ENCODE assay signal across 18 cellular contexts in the genomic region with DNA sequence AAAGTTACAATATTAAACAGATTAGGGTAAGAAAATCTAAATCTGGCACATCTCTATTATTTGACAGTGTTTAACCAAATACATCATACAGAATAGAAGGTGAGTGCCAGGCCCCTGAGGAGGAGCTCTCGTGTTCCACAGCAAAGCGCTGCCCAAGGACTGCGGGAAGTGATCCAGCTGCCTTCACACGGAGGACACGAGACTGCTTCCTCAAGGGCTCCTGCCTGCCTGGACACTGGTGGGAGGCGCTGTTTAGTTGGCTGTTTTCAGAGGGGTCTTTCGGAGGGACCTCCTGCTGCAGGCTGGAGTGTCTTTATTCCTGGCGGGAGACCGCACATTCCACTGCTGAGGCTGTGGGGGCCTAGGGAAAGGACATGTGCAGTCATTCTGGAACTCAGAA.
DNase-seq lines count a peak whose midpoint lies in the region; ATAC-seq and TF ChIP-seq lines count a peak whose summit lies in the region.
"Had no signal": no experiment of that assay in that cellular context is flagged by ENCODE, and none has a peak within 500 bp of the region (broad histone marks: within the 10 kb centered on the region; RNA-seq: fewer than 3 reads in every experiment).

No MANE protein-coding gene starts in this region.

- H3K27me3 ChIP-seq in A673 (replicated peaks; ENCODE audit: insufficient read depth, low read depth, low read length, poor library complexity) (no peaks in the 10 kb centered on the region), Caco-2 (replicated peaks; ENCODE audit: control insufficient read depth, insufficient read depth, low read length) (no peaks in the 10 kb centered on the region), HAP-1 (ENCODE audit: low read depth) (no peaks in the 10 kb centered on the region)
- H3K27me3 ChIP-seq: Peyer's patch, SJSA1 had no signal

- H3K27ac ChIP-seq in A673 (ENCODE audit: low read depth, low read length, poor library complexity, severe bottlenecking) (no peak overlapping the region), mesodermal cell (ENCODE audit: low read depth, low read length, severe bottlenecking) (peak overlapping the region; percentile 20)
- H3K27ac ChIP-seq: SJSA1 had no signal

- H3K4me3 ChIP-seq in A673 (ENCODE audit: low read depth, low read length, poor library complexity, severe bottlenecking) (no peak overlapping the region), Caco-2 (ENCODE audit: low read depth, low read length) (no peak overlapping the region), mesodermal cell (ENCODE audit: extremely low read depth, insufficient read depth, low read length, poor library complexity, severe bottlenecking) (no peak overlapping the region), HAP-1 (no peak overlapping the region)
- H3K4me3 ChIP-seq: Peyer's patch, SJSA1 had no signal

- no peaks in the 10 kb centered on the region for H3K9me3 Mint-ChIP-seq in Caco-2 (ENCODE audit: unreplicated experiment)
- H3K9me3 Mint-ChIP-seq in endothelial cell (ENCODE audit: unreplicated experiment), result no peaks in the 10 kb centered on the region

- H3K27ac Mint-ChIP-seq in Caco-2 (ENCODE audit: unreplicated experiment), result no peak overlapping the region
- no peak overlapping the region for H3K27ac Mint-ChIP-seq in endothelial cell (ENCODE audit: unreplicated experiment)

- H3K4me1 Mint-ChIP-seq in Caco-2 (ENCODE audit: low read depth, unreplicated experiment), result no peaks in the 10 kb centered on the region
- peaks cover 32% of the 10 kb centered on the region for H3K4me1 Mint-ChIP-seq in endothelial cell (ENCODE audit: unreplicated experiment)

- no peak for ATAC-seq in GM21737 (IDR thresholded peaks at IDR 0.05; ENCODE audit: unreplicated experiment)

- intact Hi-C loops in A673 (cut with micrococcal nuclease; ENCODE audit: unreplicated experiment) (no loop called here), Caco-2 (cut with micrococcal nuclease; ENCODE audit: unreplicated experiment) (no loop called here)

- BruUV-seq in A673 (replicated peaks; lab: Mats Ljungman, UMichigan), result TSS peak; percentile 51
- BruUV-seq in Caco-2 (replicated peaks; lab: Mats Ljungman, UMichigan), result TSS peak; percentile 44

- 94 to 98% methylated on average over 6 to 7 of the region's 9 CpGs for WGBS in mesodermal cell (ENCODE audit: insufficient coverage in 2 of 2), 2 experiments

- CTCF ChIA-PET in A673 (lab: Charles Lee) (no interaction called here), Caco-2 (lab: Charles Lee) (no interaction called here)

- DNase-seq in A673 (ENCODE audit: low spot score), result no peak
- DNase-seq in Caco-2, result no peak
- DNase-seq in endothelial cell (ENCODE audit: low spot score), result no peak
- DNase-seq in pons (ENCODE audit: low spot score), result no peak
- DNase-seq in HAP-1 (ENCODE audit: low spot score in 2 of 2), result no peak
- DNase-seq: DMS153, EL, KG1, NCI-H1417, NCI-H187, NCI-H2107, NCI-H226, NCI-H524, Peyer's patch had no signal

- H3K36me3 Mint-ChIP-seq in Caco-2 (ENCODE audit: insufficient read depth, unreplicated experiment) (peaks cover 59% of the 10 kb centered on the region), endothelial cell (ENCODE audit: low read depth, unreplicated experiment) (peaks cover 72% of the 10 kb centered on the region)

- in situ Hi-C loops in HAP-1 (cut with MboI; ENCODE audit: low sequenced_read_pairs), result no loop called here

- H3K4me3 Mint-ChIP-seq in Caco-2 (ENCODE audit: unreplicated experiment), result no peak overlapping the region
- H3K4me3 Mint-ChIP-seq in endothelial cell (ENCODE audit: unreplicated experiment), result peak overlapping the region; percentile 25
- H3K4me3 Mint-ChIP-seq: CD14-positive monocyte had no signal

- H3K9me3 ChIP-seq in A673 (ENCODE audit: low read depth, low read length, poor library complexity, severe bottlenecking), result no peaks in the 10 kb centered on the region
- H3K9me3 ChIP-seq in Caco-2, result no peaks in the 10 kb centered on the region
- H3K9me3 ChIP-seq in mesodermal cell (ENCODE audit: control insufficient read depth, low read length), result no peaks in the 10 kb centered on the region
- H3K9me3 ChIP-seq in HAP-1, result no peaks in the 10 kb centered on the region
- H3K9me3 ChIP-seq: Peyer's patch, SJSA1 had no signal

- H3K27me3 Mint-ChIP-seq in Caco-2 (ENCODE audit: insufficient read depth, unreplicated experiment) (no peaks in the 10 kb centered on the region), endothelial cell (ENCODE audit: unreplicated experiment) (peaks cover 26% of the 10 kb centered on the region)

- POLR2A ChIA-PET in A673 (lab: Charles Lee; ENCODE audit: low non-redundant PET), result interaction anchor here (0.9 kb wide), 1 partner anchor 72 kb away, joined by 5 read pairs; no protein-coding TSS in a partner anchor
- POLR2A ChIA-PET in Caco-2 (lab: Charles Lee), result no interaction called here

- H3K36me3 ChIP-seq in A673 (ENCODE audit: insufficient read depth, low read length, poor library complexity, severe bottlenecking) (peaks cover 45% of the 10 kb centered on the region), Caco-2 (ENCODE audit: control insufficient read depth, insufficient read depth, low read length) (peaks cover 7% of the 10 kb centered on the region), mesodermal cell (ENCODE audit: control insufficient read depth, insufficient read depth, low read length) (peaks cover 90% of the 10 kb centered on the region), HAP-1 (replicated peaks) (peaks cover 88% of the 10 kb centered on the region)

- TF ChIP-seq CTCF in A673 (conservative IDR thresholded peaks at IDR 0.05; ENCODE audit: low read depth, low read length), result no peak
- TF ChIP-seq CTCF in Caco-2 (IDR thresholded peaks at IDR 0.05; ENCODE audit: insufficient read depth in 1 of 2, low read depth in 1 of 2, low read length in 1 of 2, severe bottlenecking in 1 of 2, unreplicated experiment in 1 of 2), result no peak
- TF ChIP-seq CTCF in endothelial cell (IDR thresholded peaks at IDR 0.05; ENCODE audit: unreplicated experiment), result no peak

- H3K4me1 ChIP-seq in A673 (ENCODE audit: insufficient read depth, low read length, poor library complexity, severe bottlenecking) (no peaks in the 10 kb centered on the region), Caco-2 (no peaks in the 10 kb centered on the region), mesodermal cell (ENCODE audit: control insufficient read depth, insufficient read depth, low read length, poor library complexity, severe bottlenecking) (peaks cover 3% of the 10 kb centered on the region), HAP-1 (peaks cover 3% of the 10 kb centered on the region; the same call in 1 of the 2 replicates)
- H3K4me1 ChIP-seq: Peyer's patch, SJSA1 had no signal
